ENCODE assay signal across 11 cellular contexts in genomic region chr2:194938066-194938465, GRCh38.
"Had no signal": no experiment of that assay in that cellular context is flagged by ENCODE, and none has a peak within 500 bp of the region (broad histone marks: within the 10 kb centered on the region; RNA-seq: fewer than 3 reads in every experiment).

No MANE protein-coding gene starts in this region.

- H3K36me3 ChIP-seq: HAP-1 had no signal

- DNase-seq: GM23248, GOT3, H7, H9, HCEC 1CT, HFFc6 had no signal

- H3K9me3 ChIP-seq: HAP-1 had no signal

- ATAC-seq: GM23338, HCT116 had no signal

- H2AFZ ChIP-seq: GM23248, GM23338 had no signal

- H3K4me1 ChIP-seq: HAP-1 had no signal

- FAIRE-seq: H1, H54 had no signal

- H3K27ac ChIP-seq: GM23248 had no signal

- H3K4me3 ChIP-seq: GM23248, GM23338, HAP-1 had no signal

- H3K9ac ChIP-seq: GM23248 had no signal

- H3K4me2 ChIP-seq: GM23338 had no signal
